In the genomic region with DNA sequence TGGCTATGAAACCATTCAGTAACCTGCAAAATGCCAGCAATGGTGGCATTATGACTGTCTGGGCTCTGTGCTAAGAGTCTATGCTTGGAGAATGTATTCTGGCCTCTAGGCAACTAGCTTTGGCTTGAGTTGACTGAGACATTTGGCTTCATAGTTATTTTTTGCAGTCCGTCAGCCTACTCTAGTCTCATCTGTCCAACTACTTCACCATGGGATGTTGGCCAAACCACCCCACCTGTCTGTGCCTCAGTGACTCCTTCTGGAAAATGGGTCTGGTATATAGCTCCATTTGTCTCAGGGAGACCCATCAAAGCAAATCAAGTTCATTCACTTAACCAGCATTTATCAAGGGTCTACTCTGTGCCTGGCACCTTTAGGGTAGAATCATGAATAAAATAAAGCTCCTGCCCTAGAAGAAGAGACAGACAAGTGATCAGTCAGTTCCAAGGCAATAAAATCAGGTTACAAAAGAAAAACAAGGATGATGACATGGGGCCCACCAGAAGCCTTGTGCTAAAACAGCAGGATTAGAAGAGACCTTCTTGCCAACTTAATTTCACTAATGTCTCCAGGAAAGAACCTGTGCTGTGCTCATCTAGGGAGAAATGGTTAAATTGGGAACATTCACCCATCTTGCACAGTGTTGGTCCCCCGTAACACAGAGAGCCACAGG, we compare ENCODE assay signal across 15 cellular contexts.
"Had no signal": no experiment of that assay in that cellular context is flagged by ENCODE, and none has a peak within 500 bp of the region (broad histone marks: within the 10 kb centered on the region; RNA-seq: fewer than 3 reads in every experiment).

No MANE protein-coding gene starts in this region.

- H3K27ac ChIP-seq: epithelial cell of prostate, esophagus squamous epithelium, gastroesophageal sphincter, neural progenitor cell had no signal

- H3K27me3 ChIP-seq: esophagus squamous epithelium, gastroesophageal sphincter, neural progenitor cell, pancreas had no signal

- H3K9ac ChIP-seq: neural progenitor cell had no signal

- H3K36me3 ChIP-seq: esophagus squamous epithelium, gastroesophageal sphincter, neural progenitor cell, pancreas had no signal

- H3K4me2 ChIP-seq: neural progenitor cell had no signal

- FAIRE-seq: pancreas had no signal

- H3K4me1 ChIP-seq: gastroesophageal sphincter, neural progenitor cell had no signal

- H3K9me3 ChIP-seq: esophagus squamous epithelium, gastroesophageal sphincter, mucosa of descending colon, pancreas had no signal

- DNase-seq: effector memory CD4-positive, alpha-beta T cell; esophagus squamous epithelium; foreskin fibroblast; left colon; mucosa of descending colon; nucleus accumbens; right cardiac atrium; stimulated activated CD4-positive, alpha-beta T cell treated with anti-CD3 and anti-CD28 coated beads, Interleukin-2, amount 100 ng/mL, for 48 hours; stimulated activated naive CD4-positive, alpha-beta T cell treated with Interleukin-2 at 50 U/mL for 16 hours had no signal

- ATAC-seq: gastroesophageal sphincter; natural killer cell treated with Interleukin-12 subunit alpha and Interleukin-12 subunit beta and Interleukin-15 and Interleukin-18, amount 100 ng/mL, for 72 hours had no signal

- H3K4me3 ChIP-seq: esophagus squamous epithelium, gastroesophageal sphincter, mucosa of descending colon, neural progenitor cell, pancreas, smooth muscle cell had no signal

- H2AFZ ChIP-seq: neural progenitor cell had no signal
